In genomic region chr10:72008096-72008933, GRCh38 we compare ENCODE assay signal across 15 cellular contexts. TPM values are rescaled to one million over a fixed set of nuclear protein-coding genes. Genes with fewer than 3 reads are reported as not detected.
A peak's percentile ranks its signal among the peaks of the same experiment; 100 is the strongest.
DNase-seq lines count a peak whose midpoint lies in the region; ATAC-seq and TF ChIP-seq lines count a peak whose summit lies in the region.
"Had no signal": no experiment of that assay in that cellular context is flagged by ENCODE, and none has a peak within 500 bp of the region (broad histone marks: within the 10 kb centered on the region; RNA-seq: fewer than 3 reads in every experiment).

No MANE protein-coding gene starts in this region.

- ATAC-seq in IMR-90 (ENCODE audit: low read depth) (no peak), HG02981 (IDR thresholded peaks at IDR 0.05; ENCODE audit: unreplicated experiment) (no peak)

- dilution Hi-C loops in IMR-90 (cut with HindIII; ENCODE audit: low sequenced_read_pairs, unreplicated experiment) = no loop called here

- H2AFZ ChIP-seq in IMR-90 (replicated peaks; ENCODE audit: low read length, poor library complexity) = peak overlapping the region; percentile 78
- no peak overlapping the region for H2AFZ ChIP-seq in mesenchymal stem cell (ENCODE audit: low read depth, low read length)

- H2AK5ac ChIP-seq in IMR-90 (ENCODE audit: low read depth, low read length) (peak overlapping the region; percentile 94), mesenchymal stem cell (ENCODE audit: low read length, severe bottlenecking) (peak overlapping the region; percentile 8)

- CTCF ChIA-PET in IMR-90 (lab: Yijun Ruan, JAX) = no interaction called here

- H2BK15ac ChIP-seq in IMR-90 (ENCODE audit: low read depth, low read length) = peak overlapping the region; percentile 74; the same call in 2 of the 3 replicates
- H2BK15ac ChIP-seq in mesenchymal stem cell (ENCODE audit: low read depth, poor library complexity, severe bottlenecking) = peak overlapping the region; percentile 95

- H3K23ac ChIP-seq in IMR-90 (ENCODE audit: low read depth, low read length) = peak overlapping the region; percentile 95
- no peak overlapping the region for H3K23ac ChIP-seq in mesenchymal stem cell (ENCODE audit: low read length in 2 of 2)

- H4K91ac ChIP-seq in IMR-90 (ENCODE audit: insufficient read depth, low read depth, low read length) (peak overlapping the region; percentile 95), mesenchymal stem cell (ENCODE audit: low read length) (peak overlapping the region; percentile 89)

- H3K9ac ChIP-seq in IMR-90 (ENCODE audit: low read depth, low read length) = peak overlapping the region; percentile 48
- H3K9ac ChIP-seq in mesenchymal stem cell (ENCODE audit: low read length) = peak overlapping the region; percentile 87

- WGBS in IMR-90 (ENCODE audit: extremely low coverage in 2 of 2, insufficient read length in 1 of 2), 2 experiments = 95% methylated on average over 22 of the region's 56 CpGs; no CpG with 5 or more reads in 1 of the 2 experiments
- 91% methylated on average over 56 of the region's 56 CpGs for WGBS in mesenchymal stem cell

- H3K36me3 ChIP-seq in IMR-90 (ENCODE audit: control insufficient read depth, insufficient read depth, low read length) = peaks cover 22% of the 10 kb centered on the region
- H3K36me3 ChIP-seq in mesenchymal stem cell (ENCODE audit: control insufficient read depth in 1 of 2, insufficient read depth in 2 of 2, low read depth in 1 of 2, low read length in 2 of 2) = peaks cover 37 to 59% of the 10 kb centered on the region in 2 experiments
- H3K36me3 ChIP-seq in BE2C = peaks cover 21% of the 10 kb centered on the region

- peak overlapping the region; percentile 96 for H2AK9ac ChIP-seq in IMR-90 (replicated peaks; ENCODE audit: low read depth, low read length, poor library complexity)

- H3K4me2 ChIP-seq in IMR-90 (ENCODE audit: low read depth, low read length) (no peak overlapping the region), mesenchymal stem cell (ENCODE audit: low read length, poor library complexity, severe bottlenecking) (no peak overlapping the region)

- H3K9me3 ChIP-seq in IMR-90 (ENCODE audit: control insufficient read depth, insufficient read depth, low read length) = no peaks in the 10 kb centered on the region
- no peaks in the 10 kb centered on the region for H3K9me3 ChIP-seq in mesenchymal stem cell (ENCODE audit: control insufficient read depth, low read length)
- no peaks in the 10 kb centered on the region for H3K9me3 ChIP-seq in BE2C
- H3K9me3 ChIP-seq: SJSA1 had no signal

- in situ Hi-C loops in IMR-90 (cut with MboI; ENCODE audit: low sequenced_read_pairs) = no loop called here

- DNase-seq in IMR-90 (no peak), caudate nucleus (lab: John Stamatoyannopoulos, UW) (no peak), mesenchymal stem cell (no peak), substantia nigra (lab: John Stamatoyannopoulos, UW) (no peak), BE2C (no peak), T-helper 2 cell (no peak), iPS-NIHi11 (ENCODE audit: low spot score) (no peak)
- DNase-seq: activated CD4-positive, alpha-beta T cell treated with anti-CD3 and anti-CD28 coated beads for 1 hour; activated effector memory CD4-positive, alpha-beta T cell treated with Interleukin-2 at 50 U/mL for 16 hours; dermis blood vessel endothelial cell; HCEC 1CT; stimulated activated CD4-positive, alpha-beta T cell treated with anti-CD3 and anti-CD28 coated beads, Interleukin-15, amount 100 ng/mL, for 24 hours; stimulated activated naive CD4-positive, alpha-beta T cell treated with Interleukin-2 at 50 U/mL for 16 hours had no signal

- peak overlapping the region; percentile 45 for H4K5ac ChIP-seq in IMR-90 (ENCODE audit: low read depth, low read length)

- no peaks in the 10 kb centered on the region for H4K20me1 ChIP-seq in IMR-90 (ENCODE audit: insufficient read depth, low read length)

- TF ChIP-seq CTCF in IMR-90 (conservative IDR thresholded peaks at IDR 0.05; ENCODE audit: low read depth, low read length) = no peak
- no peak for TF ChIP-seq CTCF in BE2C (IDR thresholded peaks at IDR 0.05; ENCODE audit: low read depth, low read length)

- H3K27me3 ChIP-seq in IMR-90 (ENCODE audit: control insufficient read depth, insufficient read depth, low read length) (no peaks in the 10 kb centered on the region), mesenchymal stem cell (ENCODE audit: control insufficient read depth in 1 of 2, insufficient read depth in 1 of 2, low read length in 2 of 2) (no peaks in the 10 kb centered on the region), BE2C (no peaks in the 10 kb centered on the region)
- H3K27me3 ChIP-seq: SJSA1 had no signal

- H4K8ac ChIP-seq in IMR-90 (ENCODE audit: low read depth in 2 of 2, low read length in 2 of 2) (peak overlapping the region; percentile 69 to 87), mesenchymal stem cell (ENCODE audit: low read length) (peak overlapping the region; percentile 96)

- peak overlapping the region; percentile 92 for H2BK5ac ChIP-seq in IMR-90 (ENCODE audit: low read depth, low read length, poor library complexity, severe bottlenecking)
- H2BK5ac ChIP-seq in mesenchymal stem cell (ENCODE audit: low read depth, low read length, poor library complexity, severe bottlenecking) = no peak overlapping the region

- intact Hi-C loops in IMR-90 (cut with micrococcal nuclease) = no loop called here

- peak overlapping the region; percentile 92 for H3K14ac ChIP-seq in IMR-90 (replicated peaks; ENCODE audit: low read depth, low read length)
- H3K14ac ChIP-seq in mesenchymal stem cell (ENCODE audit: low read length in 2 of 2) = peak overlapping the region in 1 of 2 experiments; percentile 86

- peak overlapping the region; percentile 88 for H2BK20ac ChIP-seq in IMR-90 (ENCODE audit: low read depth, low read length)

- H3K27ac ChIP-seq in IMR-90 (ENCODE audit: insufficient read depth, low read length) (peak overlapping the region; percentile 94), caudate nucleus (ENCODE audit: low read depth, low read length) (peak overlapping the region; percentile 95), mesenchymal stem cell (ENCODE audit: low read length, poor library complexity, severe bottlenecking) (no peak overlapping the region), substantia nigra (ENCODE audit: low read depth, low read length, poor library complexity, severe bottlenecking) (peak overlapping the region; percentile 98)

- peak overlapping the region; percentile 44 to 81 for H2BK12ac ChIP-seq in mesenchymal stem cell (ENCODE audit: low read length in 2 of 2)

- no peak for TF ChIP-seq RAD21 in IMR-90 (IDR thresholded peaks at IDR 0.05; ENCODE audit: low read length)

- H3K18ac ChIP-seq in IMR-90 (ENCODE audit: low read depth, low read length) (peak overlapping the region; percentile 59), mesenchymal stem cell (ENCODE audit: low read depth in 1 of 2, low read length in 2 of 2) (peak overlapping the region; percentile 74 to 95)

- H3K9me1 ChIP-seq in IMR-90 (ENCODE audit: insufficient read depth, low read length) = peaks cover 35% of the 10 kb centered on the region

- POLR2A ChIA-PET in IMR-90 (lab: Charles Lee; ENCODE audit: unreplicated experiment) = no interaction called here

- peak overlapping the region; percentile 87 for H2BK120ac ChIP-seq in IMR-90 (ENCODE audit: low read depth, low read length)
- H2BK120ac ChIP-seq in mesenchymal stem cell (ENCODE audit: low read depth, low read length) = peak overlapping the region; percentile 22

- no TSS peak for BruUV-seq in IMR-90 (replicated peaks; lab: Mats Ljungman, UMichigan)

- H3K4ac ChIP-seq in IMR-90 (ENCODE audit: low read depth, low read length) (peak overlapping the region; percentile 95), mesenchymal stem cell (ENCODE audit: low read depth in 1 of 2, low read length in 2 of 2) (peak overlapping the region; percentile 79 to 92)

- H3K56ac ChIP-seq in IMR-90 (ENCODE audit: extremely low read depth, insufficient read depth, low read length) = peak overlapping the region; percentile 67; the same call in 1 of the 2 replicates

- H3K79me1 ChIP-seq in IMR-90 (ENCODE audit: low read depth in 1 of 2, low read length in 2 of 2) (peaks cover 18 to 50% of the 10 kb centered on the region in 2 experiments), mesenchymal stem cell (replicated peaks; ENCODE audit: low read length, poor library complexity, severe bottlenecking) (peaks cover 20% of the 10 kb centered on the region)

- peaks cover 20% of the 10 kb centered on the region for H3K4me1 ChIP-seq in IMR-90 (ENCODE audit: control insufficient read depth, insufficient read depth, low read length)
- H3K4me1 ChIP-seq in mesenchymal stem cell (ENCODE audit: control insufficient read depth, insufficient read depth, low read depth, low read length) = peaks cover 19% of the 10 kb centered on the region
- H3K4me1 ChIP-seq in BE2C = peaks cover 35% of the 10 kb centered on the region

- no peak for TF ChIP-seq POLR2A in IMR-90 (IDR thresholded peaks at IDR 0.05; ENCODE audit: low read depth, low read length)

- H3K4me3 ChIP-seq in IMR-90 (ENCODE audit: insufficient read depth, low read depth, low read length) (no peak overlapping the region), mesenchymal stem cell (ENCODE audit: insufficient read depth in 1 of 2, low read depth in 1 of 2, low read length in 2 of 2) (peak overlapping the region in 1 of 2 experiments; percentile 39), BE2C (ENCODE audit: low read depth, low read length) (no peak overlapping the region)
- H3K4me3 ChIP-seq: SJSA1 had no signal

TF ChIP-seq in IMR-90, 13 proteins besides CTCF, POLR2A, EP300 and RAD21 (continues in another document):
- TF ChIP-seq NFE2L2 (IDR thresholded peaks at IDR 0.05; ENCODE audit: low read depth, low read length) = no peak
- TF ChIP-seq SMC3 (IDR thresholded peaks at IDR 0.05; ENCODE audit: low read depth, low read length) = no peak
- no peak for TF ChIP-seq CHD1 (IDR thresholded peaks at IDR 0.05; ENCODE audit: low read depth, low read length)
- TF ChIP-seq MAFK (IDR thresholded peaks at IDR 0.05; ENCODE audit: low read depth, low read length) = no peak
- TF ChIP-seq FOS (IDR thresholded peaks at IDR 0.05; ENCODE audit: low read depth, low read length) = no peak
- TF ChIP-seq RFX5 (IDR thresholded peaks at IDR 0.05; ENCODE audit: low read depth, low read length) = no peak
- no peak for TF ChIP-seq BHLHE40 (IDR thresholded peaks at IDR 0.05; ENCODE audit: low read depth, low read length)

RNA-seq across cellular contexts. Expression of gene CHST3, which starts 44.1 kb away (rescaled TPM):
- 9.0 and 10.6 TPM in 2 replicates for total RNA-seq in IMR-90 (2012; rRNA removed)
- polyA plus RNA-seq in IMR-90 (2012; rRNA removed) = 8.6 and 9.1 TPM in 2 replicates
- polyA plus RNA-seq in IMR-90 (2012; cell fraction: cytosol; rRNA removed) = 5.5 and 6.1 TPM in 2 replicates
- 5.5 and 7.2 TPM in 2 replicates for polyA plus RNA-seq in IMR-90 (2012; cell fraction: nucleus; rRNA removed; ENCODE audit: low replicate concordance)
- polyA plus RNA-seq in mesenchymal stem cell (2013, experiment 1 of 2) = 14.6 TPM
- 14.4 TPM for polyA plus RNA-seq in mesenchymal stem cell (2013, experiment 2 of 2)
- 21.1 TPM for polyA plus RNA-seq in BE2C (2012; ENCODE audit: insufficient read depth, insufficient read length, low read depth)
